1 cellular context compared by ENCODE assay signal in the genomic region with DNA sequence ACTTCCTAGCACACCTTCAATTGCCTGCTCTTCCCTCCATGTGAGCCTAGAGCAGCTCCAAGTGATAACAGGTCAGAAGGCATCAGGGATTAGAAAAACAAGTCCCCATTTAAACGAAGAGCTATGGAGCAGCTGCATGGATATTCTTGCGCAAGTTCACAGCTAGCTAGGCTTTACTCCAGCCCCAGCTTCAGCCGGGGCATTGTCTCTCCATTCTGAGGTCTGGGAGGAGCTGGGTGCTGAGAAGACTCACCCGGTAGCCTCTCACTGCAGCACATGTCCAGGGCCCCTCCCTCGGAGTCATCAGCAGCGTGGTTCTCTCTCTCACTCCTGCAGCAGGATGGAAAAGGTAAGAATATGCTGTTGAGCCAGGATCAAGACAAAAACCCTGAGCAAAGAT.
TF ChIP-seq lines count a peak whose summit lies in the region.

No MANE protein-coding gene starts in this region.

TF ChIP-seq in K562, 482 proteins besides CTCF, POLR2A, EP300 and RAD21:
- TF ChIP-seq ZNF143 (CRISPR knock-in tag; IDR thresholded peaks at IDR 0.05) (no peak), CEBPB (tag; IDR thresholded peaks at IDR 0.05) (peak; percentile 77), FOXA3 (CRISPR knock-in tag; conservative IDR thresholded peaks at IDR 0.05 in 1 of 2, IDR thresholded peaks at IDR 0.05 in 1 of 2) (0 out of 4 replicates have a peak, but pooled peaks of 1 of the 2 experiments have one; percentile 19), CEBPG (CRISPR knock-in tag; IDR thresholded peaks at IDR 0.05) (peak; percentile 42; the same call in 1 of the 2 replicates), CEBPG (tag; conservative IDR thresholded peaks at IDR 0.05 in 1 of 2, IDR thresholded peaks at IDR 0.05 in 1 of 2) (no peak; a peak in 1 of 4 replicates)
